In the genomic region with DNA sequence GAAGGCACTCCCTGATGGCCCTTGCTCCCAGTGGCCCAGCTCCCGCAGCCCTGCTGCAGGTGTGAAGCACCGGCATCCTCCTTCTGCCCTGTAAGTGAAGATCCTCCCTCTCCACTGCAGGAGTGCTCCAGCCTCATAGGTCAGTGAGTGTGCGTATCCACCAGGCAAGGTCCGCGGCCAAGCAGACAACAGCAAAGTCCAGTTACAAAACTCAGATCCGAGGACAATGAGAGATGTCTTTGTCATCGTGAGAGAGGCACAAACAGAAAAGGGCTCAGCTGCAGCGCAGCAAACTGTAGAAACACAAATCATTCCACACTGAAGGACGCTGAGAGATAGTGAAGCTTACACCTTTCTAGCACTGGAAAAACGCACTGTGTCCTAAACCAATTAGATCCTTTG, we compare ENCODE assay signal across 11 cellular contexts. TPM values are rescaled to one million over a fixed set of nuclear protein-coding genes. Genes with fewer than 3 reads are reported as not detected.
A peak's percentile ranks its signal among the peaks of the same experiment; 100 is the strongest.
DNase-seq lines count a peak whose midpoint lies in the region; ATAC-seq and TF ChIP-seq lines count a peak whose summit lies in the region.
"Had no signal": no experiment of that assay in that cellular context is flagged by ENCODE, and none has a peak within 500 bp of the region (broad histone marks: within the 10 kb centered on the region; RNA-seq: fewer than 3 reads in every experiment).

No MANE protein-coding gene starts in this region.

- no peak for ATAC-seq in activated naive CD8-positive, alpha-beta T cell treated with anti-CD3 and anti-CD28 coated beads, Interleukin-2, amount 10 ng/mL, durations not matched to agents 7 days and 5 days (ENCODE audit: low read depth)
- ATAC-seq in left lobe of liver (peak; percentile 75), omental fat pad (ENCODE audit: low FRiP score) (no peak)
- ATAC-seq in stimulated activated naive B cell treated with anti-CD40 and anti-IgM and Interleukin-4, amounts not matched to agents 10 μg/mL and 1 μg/mL and 100 μg/mL, for 72 hours (replicated peaks): no peak
- ATAC-seq: left colon had no signal

- POLR2A ChIA-PET in activated naive CD8-positive, alpha-beta T cell treated with anti-CD3 and anti-CD28 coated beads, Interleukin-2, amount 10 ng/mL, durations not matched to agents 7 days and 5 days (lab: Charles Lee): no interaction called here

- peaks cover 71% of the 10 kb centered on the region for H3K36me3 Mint-ChIP-seq in T-helper 2 cell treated with Interferon-gamma antibody and Interleukin-4, amounts not matched to agents 5 μg/mL and 100 μg/mL, for 36 hours (ENCODE audit: low read depth)
- peaks cover 37% of the 10 kb centered on the region for H3K36me3 Mint-ChIP-seq in activated naive CD8-positive, alpha-beta T cell treated with anti-CD3 and anti-CD28 coated beads, Interleukin-2, amount 10 ng/mL, durations not matched to agents 7 days and 5 days
- H3K36me3 Mint-ChIP-seq in stimulated activated naive B cell treated with anti-CD40 and anti-IgM and Interleukin-4, amounts not matched to agents 10 μg/mL and 1 μg/mL and 100 μg/mL, for 72 hours: peaks cover 62 to 78% of the 10 kb centered on the region in 2 donors

- H3K9me3 Mint-ChIP-seq in T-helper 2 cell treated with Interferon-gamma antibody and Interleukin-4, amounts not matched to agents 5 μg/mL and 100 μg/mL, for 36 hours: no peaks in the 10 kb centered on the region
- no peaks in the 10 kb centered on the region for H3K9me3 Mint-ChIP-seq in activated naive CD8-positive, alpha-beta T cell treated with anti-CD3 and anti-CD28 coated beads, Interleukin-2, amount 10 ng/mL, durations not matched to agents 7 days and 5 days
- no peaks in the 10 kb centered on the region for H3K9me3 Mint-ChIP-seq in stimulated activated naive B cell treated with anti-CD40 and anti-IgM and Interleukin-4, amounts not matched to agents 10 μg/mL and 1 μg/mL and 100 μg/mL, for 72 hours

- no peaks in the 10 kb centered on the region for H3K27me3 Mint-ChIP-seq in T-helper 2 cell treated with Interferon-gamma antibody and Interleukin-4, amounts not matched to agents 5 μg/mL and 100 μg/mL, for 36 hours (ENCODE audit: low read depth)
- H3K27me3 Mint-ChIP-seq in activated naive CD8-positive, alpha-beta T cell treated with anti-CD3 and anti-CD28 coated beads, Interleukin-2, amount 10 ng/mL, durations not matched to agents 7 days and 5 days: no peaks in the 10 kb centered on the region
- H3K27me3 Mint-ChIP-seq in stimulated activated naive B cell treated with anti-CD40 and anti-IgM and Interleukin-4, amounts not matched to agents 10 μg/mL and 1 μg/mL and 100 μg/mL, for 72 hours: no peaks in the 10 kb centered on the region

- H3K27ac Mint-ChIP-seq in T-helper 2 cell treated with Interferon-gamma antibody and Interleukin-4, amounts not matched to agents 5 μg/mL and 100 μg/mL, for 36 hours: peak overlapping the region; percentile 54
- peak overlapping the region; percentile 55 for H3K27ac Mint-ChIP-seq in activated naive CD8-positive, alpha-beta T cell treated with anti-CD3 and anti-CD28 coated beads, Interleukin-2, amount 10 ng/mL, durations not matched to agents 7 days and 5 days
- H3K27ac Mint-ChIP-seq in stimulated activated naive B cell treated with anti-CD40 and anti-IgM and Interleukin-4, amounts not matched to agents 10 μg/mL and 1 μg/mL and 100 μg/mL, for 72 hours: peak overlapping the region; percentile 25

- peaks cover 64% of the 10 kb centered on the region for H3K4me1 Mint-ChIP-seq in T-helper 2 cell treated with Interferon-gamma antibody and Interleukin-4, amounts not matched to agents 5 μg/mL and 100 μg/mL, for 36 hours (ENCODE audit: low read depth)
- peaks cover 64% of the 10 kb centered on the region for H3K4me1 Mint-ChIP-seq in activated naive CD8-positive, alpha-beta T cell treated with anti-CD3 and anti-CD28 coated beads, Interleukin-2, amount 10 ng/mL, durations not matched to agents 7 days and 5 days
- peaks cover 42 to 86% of the 10 kb centered on the region in 2 donors for H3K4me1 Mint-ChIP-seq in stimulated activated naive B cell treated with anti-CD40 and anti-IgM and Interleukin-4, amounts not matched to agents 10 μg/mL and 1 μg/mL and 100 μg/mL, for 72 hours

- no peak overlapping the region for H3K4me3 Mint-ChIP-seq in T-helper 2 cell treated with Interferon-gamma antibody and Interleukin-4, amounts not matched to agents 5 μg/mL and 100 μg/mL, for 36 hours
- no peak overlapping the region for H3K4me3 Mint-ChIP-seq in activated naive CD8-positive, alpha-beta T cell treated with anti-CD3 and anti-CD28 coated beads, Interleukin-2, amount 10 ng/mL, durations not matched to agents 7 days and 5 days
- H3K4me3 Mint-ChIP-seq in stimulated activated naive B cell treated with anti-CD40 and anti-IgM and Interleukin-4, amounts not matched to agents 10 μg/mL and 1 μg/mL and 100 μg/mL, for 72 hours: no peak overlapping the region

- TF ChIP-seq CTCF in omental fat pad (IDR thresholded peaks at IDR 0.05): no peak

- no peak for DNase-seq in T-helper 2 cell treated with Interferon-gamma antibody and Interleukin-4, amounts not matched to agents 5 μg/mL and 100 μg/mL, for 36 hours (ENCODE audit: low spot score)
- DNase-seq in T-helper 2 cell (no peak), left lobe of liver (ENCODE audit: low spot score) (peak; percentile 79), mesenteric fat pad (ENCODE audit: low spot score) (no peak), omental fat pad (ENCODE audit: low spot score) (no peak), germinal center (ENCODE audit: low spot score) (no peak)
- no peak for DNase-seq in activated naive CD8-positive, alpha-beta T cell treated with anti-CD3 and anti-CD28 coated beads, Interleukin-2, amount 10 ng/mL, durations not matched to agents 7 days and 5 days
- no peak for DNase-seq in stimulated activated naive B cell treated with anti-CD40 and anti-IgM and Interleukin-4, amounts not matched to agents 10 μg/mL and 1 μg/mL and 100 μg/mL, for 72 hours
- DNase-seq: left colon, NCI-H1105 treated with DMSO at 0.1 percent for 48 hours, small intestine had no signal

RNA-seq across cellular contexts. Expression of a gene that starts 46.1 kb away (rescaled TPM):
- 100 to 1,000 TPM; 803 to 821 TPM for total RNA-seq in activated naive CD8-positive, alpha-beta T cell treated with anti-CD3 and anti-CD28 coated beads, Interleukin-2, amount 10 ng/mL, durations not matched to agents 7 days and 5 days
- total RNA-seq in left lobe of liver: 204 TPM
- total RNA-seq in mesenteric fat pad: 673 TPM
- 100 to 1,000 TPM; 225 to 463 (median 370) TPM for total RNA-seq in omental fat pad
